In genomic region chr5:53568868-53569267, GRCh38 we compare ENCODE assay signal across 27 cellular contexts. TPM values are rescaled to one million over a fixed set of nuclear protein-coding genes. Genes with fewer than 3 reads are reported as not detected.
A peak's percentile ranks its signal among the peaks of the same experiment; 100 is the strongest.
DNase-seq lines count a peak whose midpoint lies in the region; ATAC-seq, FAIRE-seq and TF ChIP-seq lines count a peak whose summit lies in the region.
"Had no signal": no experiment of that assay in that cellular context is flagged by ENCODE, and none has a peak within 500 bp of the region (broad histone marks: within the 10 kb centered on the region; RNA-seq: fewer than 3 reads in every experiment).

No MANE protein-coding gene starts in this region.

- H3K9me3 ChIP-seq in A673 (ENCODE audit: low read depth, low read length, poor library complexity, severe bottlenecking) (peaks cover 3% of the 10 kb centered on the region), Loucy (ENCODE audit: insufficient read depth, low read depth, low read length) (no peaks in the 10 kb centered on the region), MM.1S (replicated peaks; ENCODE audit: insufficient read depth, low read length) (no peaks in the 10 kb centered on the region)

- peaks cover 94% of the 10 kb centered on the region for H3K79me2 ChIP-seq in Loucy (ENCODE audit: insufficient read depth, low read length)
- H3K79me2 ChIP-seq in MM.1S (ENCODE audit: low read length): peaks cover 91% of the 10 kb centered on the region

- H3F3A ChIP-seq in Loucy (ENCODE audit: low read depth) (no peaks in the 10 kb centered on the region), MM.1S (ENCODE audit: insufficient read depth, low read length) (no peaks in the 10 kb centered on the region)

- H3K9ac ChIP-seq in Loucy (ENCODE audit: low read depth, low read length, poor library complexity, severe bottlenecking) (no peak overlapping the region), MM.1S (ENCODE audit: low read length) (no peak overlapping the region)

- in situ Hi-C loops in astrocyte of the spinal cord (cut with HindIII; ENCODE audit: low sequenced_read_pairs): no loop called here

- no peak for FAIRE-seq in GM12891 (lab: Jason Lieb, UNC)

- peak; percentile 70 for DNase-seq in A673 (ENCODE audit: low spot score)
- peak; percentile 7 for DNase-seq in astrocyte of the spinal cord (ENCODE audit: low read depth, low spot score)
- DNase-seq in foreskin fibroblast: peak; percentile 16 to 66
- no peak for DNase-seq in GM12891 (ENCODE audit: insufficient read length, low spot score)
- DNase-seq in MM.1S: no peak
- DNase-seq in T-helper 1 cell: no peak
- DNase-seq: 8988T; activated CD4-positive, alpha-beta T cell treated with anti-CD3 and anti-CD28 coated beads, Interleukin-2, amount 10 ng/mL, durations not matched to agents 7 days and 5 days; activated naive CD4-positive, alpha-beta T cell treated with Interleukin-2 at 50 U/mL for 16 hours; activated T-cell treated with anti-CD3 and anti-CD28 coated beads, Interleukin-2, amount 50 U/mL, for 48 hours; amygdala; effector memory CD8-positive, alpha-beta T cell; HFFc6; left cardiac atrium; NCI-H146; NCI-H2171; NCI-H526; occipital lobe; stimulated activated CD8-positive, alpha-beta memory T cell treated with anti-CD3 and anti-CD28 coated beads, Interleukin-4, amount 100 ng/mL, for 48 hours; trophoblast cell had no signal

- CTCF ChIA-PET in A673 (lab: Charles Lee): no interaction called here

- peaks cover 18% of the 10 kb centered on the region for H4K20me1 ChIP-seq in Loucy (ENCODE audit: insufficient read depth, low read length, poor library complexity, severe bottlenecking)
- no peaks in the 10 kb centered on the region for H4K20me1 ChIP-seq in MM.1S (ENCODE audit: insufficient read depth, low read length)

- H3K27me3 ChIP-seq in A673 (replicated peaks; ENCODE audit: insufficient read depth, low read depth, low read length, poor library complexity) (no peaks in the 10 kb centered on the region), Loucy (ENCODE audit: insufficient read depth, low read length, poor library complexity, severe bottlenecking) (no peaks in the 10 kb centered on the region), MM.1S (replicated peaks; ENCODE audit: insufficient read depth, low read length) (no peaks in the 10 kb centered on the region)
- H3K27me3 ChIP-seq: cardiac muscle cell had no signal

- H2AFZ ChIP-seq in Loucy (ENCODE audit: low read length) (no peak overlapping the region), MM.1S (ENCODE audit: low read length) (no peak overlapping the region)

- H3K4me2 ChIP-seq in Loucy (ENCODE audit: low read depth, low read length, poor library complexity, severe bottlenecking): peak overlapping the region; percentile 51
- H3K4me2 ChIP-seq in MM.1S (ENCODE audit: low read depth, low read length): no peak overlapping the region

- TF ChIP-seq CTCF in A673 (conservative IDR thresholded peaks at IDR 0.05; ENCODE audit: low read depth, low read length): no peak
- TF ChIP-seq CTCF in Loucy (conservative IDR thresholded peaks at IDR 0.05; ENCODE audit: low read length): no peak
- no peak for TF ChIP-seq CTCF in astrocyte of the spinal cord (IDR thresholded peaks at IDR 0.05; ENCODE audit: low read depth, low read length)
- no peak for TF ChIP-seq CTCF in foreskin fibroblast (IDR thresholded peaks at IDR 0.05; ENCODE audit: low read depth, low read length)
- no peak for TF ChIP-seq CTCF in MM.1S (IDR thresholded peaks at IDR 0.05; ENCODE audit: low read length)

- H3K36me3 ChIP-seq in A673 (ENCODE audit: insufficient read depth, low read length, poor library complexity, severe bottlenecking) (no peaks in the 10 kb centered on the region), Loucy (ENCODE audit: insufficient read depth, low read length) (no peaks in the 10 kb centered on the region), MM.1S (replicated peaks; ENCODE audit: insufficient read depth, low read length) (no peaks in the 10 kb centered on the region)
- H3K36me3 ChIP-seq: cardiac muscle cell had no signal

- POLR2A ChIA-PET in A673 (lab: Charles Lee; ENCODE audit: low non-redundant PET): no interaction called here

- no TSS peak for BruUV-seq in A673 (replicated peaks; lab: Mats Ljungman, UMichigan)

- intact Hi-C loops in A673 (cut with micrococcal nuclease; ENCODE audit: unreplicated experiment): no loop called here

- H3K9me2 ChIP-seq in Loucy (replicated peaks; ENCODE audit: low read depth, low read length): no peaks in the 10 kb centered on the region
- H3K9me2 ChIP-seq in MM.1S (replicated peaks; ENCODE audit: insufficient read depth, low read length): no peaks in the 10 kb centered on the region

- H3K4me1 ChIP-seq in A673 (ENCODE audit: insufficient read depth, low read length, poor library complexity, severe bottlenecking): peaks cover 17% of the 10 kb centered on the region
- peaks cover 24% of the 10 kb centered on the region for H3K4me1 ChIP-seq in Loucy (ENCODE audit: insufficient read depth, low read length, poor library complexity, severe bottlenecking)
- no peaks in the 10 kb centered on the region for H3K4me1 ChIP-seq in MM.1S (ENCODE audit: low read length)

- H3K27ac ChIP-seq in A673 (ENCODE audit: low read depth, low read length, poor library complexity, severe bottlenecking): no peak overlapping the region
- no peak overlapping the region for H3K27ac ChIP-seq in MM.1S (ENCODE audit: low read length)
- H3K27ac ChIP-seq: C4-2B, cardiac muscle cell, coronary artery, RWPE1, VCaP had no signal

- H3K4me3 ChIP-seq in A673 (ENCODE audit: low read depth, low read length, poor library complexity, severe bottlenecking): peak overlapping the region; percentile 2
- H3K4me3 ChIP-seq in Loucy (ENCODE audit: low read length, poor library complexity, severe bottlenecking): peak overlapping the region; percentile 16
- H3K4me3 ChIP-seq in astrocyte of the spinal cord (ENCODE audit: low read depth, low read length): no peak overlapping the region
- no peak overlapping the region for H3K4me3 ChIP-seq in foreskin fibroblast (ENCODE audit: low read depth in 1 of 2, low read length in 2 of 2)
- no peak overlapping the region for H3K4me3 ChIP-seq in MM.1S (ENCODE audit: low read length)
- H3K4me3 ChIP-seq: cardiac muscle cell, coronary artery had no signal

- ATAC-seq in GM19324 (IDR thresholded peaks at IDR 0.05; ENCODE audit: low FRiP score, unreplicated experiment): no peak
- ATAC-seq: effector memory CD8-positive, alpha-beta T cell; left cardiac atrium had no signal

- no peak for TF ChIP-seq POLR2A in GM12891 (IDR thresholded peaks at IDR 0.05; ENCODE audit: low read depth, low read length)

TF ChIP-seq in GM12891, 5 proteins besides CTCF, POLR2A, EP300 and RAD21:
- TF ChIP-seq POLR2AphosphoS5 (IDR thresholded peaks at IDR 0.05; ENCODE audit: low read depth, low read length) (no peak), SPI1 (IDR thresholded peaks at IDR 0.05; ENCODE audit: low read depth, low read length) (no peak), PAX5 (IDR thresholded peaks at IDR 0.05; ENCODE audit: insufficient read depth, low read length, severe bottlenecking) (no peak), POU2F2 (IDR thresholded peaks at IDR 0.05; ENCODE audit: low read depth, low read length) (no peak), TAF1 (IDR thresholded peaks at IDR 0.05; ENCODE audit: low read depth, low read length) (no peak)

RNA-seq across cellular contexts. Expression of gene NDUFS4, which starts 8.4 kb away (rescaled TPM):
- total RNA-seq in A673 (2021): 108 and 112 TPM in 2 replicates
- polyA plus RNA-seq in GM12891 (2012; ENCODE audit: low read depth, missing spikeins): 98.4 TPM

Comparison
In these comparisons a context has a peak if more than half of its experiments do, and no peak if none do; other contexts are left out.
1. DNase-seq: peak in A673 (single experiment), astrocyte of the spinal cord (single experiment) and foreskin fibroblast (2 of 2); none in GM12891 (single experiment), MM.1S (single experiment) and T-helper 1 cell (0 of 5).
2. H3K4me3 ChIP-seq: peak in A673 (single experiment) and Loucy (single experiment); none in astrocyte of the spinal cord (single experiment), foreskin fibroblast (0 of 2) and MM.1S (single experiment).